Comparison of ENCODE assay signal across 11 cellular contexts in genomic region chr2:101063753-101064502, GRCh38.
DNase-seq lines count a peak whose midpoint lies in the region; ATAC-seq and TF ChIP-seq lines count a peak whose summit lies in the region.
"Had no signal": no experiment of that assay in that cellular context is flagged by ENCODE, and none has a peak within 500 bp of the region (broad histone marks: within the 10 kb centered on the region; RNA-seq: fewer than 3 reads in every experiment).

No MANE protein-coding gene starts in this region.

- peaks cover 12% of the 10 kb centered on the region for H3K36me3 Mint-ChIP-seq in nephron progenitor cell (ENCODE audit: low read depth)

- H3K4me3 Mint-ChIP-seq in nephron progenitor cell, result no peak overlapping the region

- ATAC-seq in GM18858 (IDR thresholded peaks at IDR 0.05; ENCODE audit: unreplicated experiment), result no peak

- H3K27me3 Mint-ChIP-seq in nephron progenitor cell (ENCODE audit: low read depth, poor library complexity), result no peaks in the 10 kb centered on the region

- TF ChIP-seq CTCF in nephron progenitor cell (IDR thresholded peaks at IDR 0.05), result no peak

- DNase-seq in COLO829 (ENCODE audit: low spot score) (peak; percentile 12), HS-27A (ENCODE audit: low read depth) (peak; percentile 47), epidermal melanocyte (ENCODE audit: insufficient read length, low spot score) (peak; percentile 43), nephron progenitor cell (no peak), OCI-M2 (lab: John Stamatoyannopoulos, UW; ENCODE audit: unreplicated experiment) (no peak), T-helper 9 cell (no peak), NCI-H146 (lab: John Stamatoyannopoulos, UW) (no peak)
- DNase-seq: activated gamma-delta T cell, COR-L47, Karpas-422 had no signal

- H3K4me1 Mint-ChIP-seq in nephron progenitor cell, result peaks cover 36% of the 10 kb centered on the region

- peaks cover 5% of the 10 kb centered on the region for H3K9me3 Mint-ChIP-seq in nephron progenitor cell

- peak overlapping the region; percentile 79 for H3K27ac Mint-ChIP-seq in nephron progenitor cell

Comparison
In these comparisons a context has a peak if more than half of its experiments do, and no peak if none do; other contexts are left out.
1. DNase-seq: peak in COLO829 (single experiment), HS-27A (single experiment) and epidermal melanocyte (single experiment); none in nephron progenitor cell (single experiment), OCI-M2 (single experiment), T-helper 9 cell (single experiment) and NCI-H146 (single experiment).